1 cellular context compared by ENCODE assay signal in genomic region chr6:129730477-129731165, GRCh38.
TF ChIP-seq lines count a peak whose summit lies in the region.

No MANE protein-coding gene starts in this region.

TF ChIP-seq in K562, 482 proteins besides CTCF, POLR2A, EP300 and RAD21 (continued from another document and continues in another):
- TF ChIP-seq, protein P1, sequence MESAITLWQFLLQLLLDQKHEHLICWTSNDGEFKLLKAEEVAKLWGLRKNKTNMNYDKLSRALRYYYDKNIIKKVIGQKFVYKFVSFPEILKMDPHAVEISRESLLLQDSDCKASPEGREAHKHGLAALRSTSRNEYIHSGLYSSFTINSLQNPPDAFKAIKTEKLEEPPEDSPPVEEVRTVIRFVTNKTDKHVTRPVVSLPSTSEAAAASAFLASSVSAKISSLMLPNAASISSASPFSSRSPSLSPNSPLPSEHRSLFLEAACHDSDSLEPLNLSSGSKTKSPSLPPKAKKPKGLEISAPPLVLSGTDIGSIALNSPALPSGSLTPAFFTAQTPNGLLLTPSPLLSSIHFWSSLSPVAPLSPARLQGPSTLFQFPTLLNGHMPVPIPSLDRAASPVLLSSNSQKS (CRISPR knock-in tag; IDR thresholded peaks at IDR 0.05) = no peak
- no peak for TF ChIP-seq NR2C2 (CRISPR knock-in tag; IDR thresholded peaks at IDR 0.05)
- no peak for TF ChIP-seq NR2C2 (tag; IDR thresholded peaks at IDR 0.05)
- no peak for TF ChIP-seq JUND (IDR thresholded peaks at IDR 0.05; ENCODE audit: borderline replicate concordance, low read depth, low read length)
- TF ChIP-seq JUND (tag; IDR thresholded peaks at IDR 0.05; ENCODE audit: borderline replicate concordance, low read depth, low read length) = peak; percentile 9; the same call in 1 of the 3 replicates
- no peak for TF ChIP-seq POLR2B (IDR thresholded peaks at IDR 0.05; ENCODE audit: low read depth, partially characterized antibody)
- TF ChIP-seq CCAR2 (IDR thresholded peaks at IDR 0.05; ENCODE audit: low read depth, low read length) = no peak
- peak; percentile 27; the same call in 1 of the 2 replicates for TF ChIP-seq POLR2H (tag; IDR thresholded peaks at IDR 0.05; ENCODE audit: low read depth)
- TF ChIP-seq, protein P2, sequence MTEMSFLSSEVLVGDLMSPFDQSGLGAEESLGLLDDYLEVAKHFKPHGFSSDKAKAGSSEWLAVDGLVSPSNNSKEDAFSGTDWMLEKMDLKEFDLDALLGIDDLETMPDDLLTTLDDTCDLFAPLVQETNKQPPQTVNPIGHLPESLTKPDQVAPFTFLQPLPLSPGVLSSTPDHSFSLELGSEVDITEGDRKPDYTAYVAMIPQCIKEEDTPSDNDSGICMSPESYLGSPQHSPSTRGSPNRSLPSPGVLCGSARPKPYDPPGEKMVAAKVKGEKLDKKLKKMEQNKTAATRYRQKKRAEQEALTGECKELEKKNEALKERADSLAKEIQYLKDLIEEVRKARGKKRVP (CRISPR knock-in tag; IDR thresholded peaks at IDR 0.05) = no peak; the same call in 1 of the 2 replicates
- TF ChIP-seq U2AF1 (optimal IDR thresholded peaks at IDR 0.05; ENCODE audit: low read depth, low read length) = no peak
- TF ChIP-seq MCM7 (IDR thresholded peaks at IDR 0.05) = no peak
- TF ChIP-seq ZNF57 (CRISPR knock-in tag; IDR thresholded peaks at IDR 0.05) = no peak
- TF ChIP-seq SNIP1 (IDR thresholded peaks at IDR 0.05; ENCODE audit: low read depth) = no peak
- TF ChIP-seq RBM15 (IDR thresholded peaks at IDR 0.05; ENCODE audit: insufficient read depth, low read length) = no peak
- no peak for TF ChIP-seq DDX20 (tag; IDR thresholded peaks at IDR 0.05; ENCODE audit: low read depth)
- TF ChIP-seq BACH1 (tag; IDR thresholded peaks at IDR 0.05) = no peak
- no peak for TF ChIP-seq PTRF (tag; IDR thresholded peaks at IDR 0.05)
- TF ChIP-seq CHAMP1 (IDR thresholded peaks at IDR 0.05) = 0 out of 2 replicates have a peak, but pooled peaks have one; percentile 40
- TF ChIP-seq ZNF253 (CRISPR knock-in tag; conservative IDR thresholded peaks at IDR 0.05) = no peak
- no peak for TF ChIP-seq CHD4 (IDR thresholded peaks at IDR 0.05; ENCODE audit: insufficient read depth, insufficient replicate concordance, low read depth, low read length, poor library complexity, severe bottlenecking)
- TF ChIP-seq SIN3A (IDR thresholded peaks at IDR 0.05; ENCODE audit: borderline replicate concordance in 2 of 2, control insufficient read depth in 1 of 2, low read depth in 2 of 2, low read length in 2 of 2) = no peak
- no peak for TF ChIP-seq CREB3 (tag; conservative IDR thresholded peaks at IDR 0.05; ENCODE audit: low read depth)
- TF ChIP-seq XRCC4 (IDR thresholded peaks at IDR 0.05; ENCODE audit: extremely low read depth, insufficient read depth, insufficient read length) = no peak
- TF ChIP-seq, protein P3, sequence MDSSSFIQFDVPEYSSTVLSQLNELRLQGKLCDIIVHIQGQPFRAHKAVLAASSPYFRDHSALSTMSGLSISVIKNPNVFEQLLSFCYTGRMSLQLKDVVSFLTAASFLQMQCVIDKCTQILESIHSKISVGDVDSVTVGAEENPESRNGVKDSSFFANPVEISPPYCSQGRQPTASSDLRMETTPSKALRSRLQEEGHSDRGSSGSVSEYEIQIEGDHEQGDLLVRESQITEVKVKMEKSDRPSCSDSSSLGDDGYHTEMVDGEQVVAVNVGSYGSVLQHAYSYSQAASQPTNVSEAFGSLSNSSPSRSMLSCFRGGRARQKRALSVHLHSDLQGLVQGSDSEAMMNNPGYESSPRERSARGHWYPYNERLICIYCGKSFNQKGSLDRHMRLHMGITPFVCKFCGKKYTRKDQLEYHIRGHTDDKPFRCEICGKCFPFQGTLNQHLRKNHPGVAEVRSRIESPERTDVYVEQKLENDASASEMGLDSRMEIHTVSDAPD (CRISPR knock-in tag; IDR thresholded peaks at IDR 0.05) = no peak
- TF ChIP-seq SIX5 (IDR thresholded peaks at IDR 0.05; ENCODE audit: borderline replicate concordance in 1 of 2, insufficient read depth in 1 of 2, low read depth in 1 of 2, low read length in 2 of 2) = no peak
- TF ChIP-seq TEAD4 (IDR thresholded peaks at IDR 0.05; ENCODE audit: low read length) = 0 out of 2 replicates have a peak, but pooled peaks have one; percentile 12
- no peak for TF ChIP-seq TEAD4 (CRISPR knock-in tag; IDR thresholded peaks at IDR 0.05; ENCODE audit: borderline replicate concordance)
- TF ChIP-seq PTTG1 (tag; IDR thresholded peaks at IDR 0.05; ENCODE audit: low read depth) = peak; percentile 21; the same call in 1 of the 2 replicates
- no peak for TF ChIP-seq TAL1 (IDR thresholded peaks at IDR 0.05)
- TF ChIP-seq TAF1 (IDR thresholded peaks at IDR 0.05; ENCODE audit: control insufficient read depth, extremely low read depth, insufficient read depth, low read length, severe bottlenecking) = no peak
- TF ChIP-seq HLTF (IDR thresholded peaks at IDR 0.05) = no peak
- TF ChIP-seq SMAD2 (IDR thresholded peaks at IDR 0.05; ENCODE audit: low read depth, low read length) = no peak
- no peak for TF ChIP-seq EGR1 (conservative IDR thresholded peaks at IDR 0.05)
- TF ChIP-seq, protein P4, sequence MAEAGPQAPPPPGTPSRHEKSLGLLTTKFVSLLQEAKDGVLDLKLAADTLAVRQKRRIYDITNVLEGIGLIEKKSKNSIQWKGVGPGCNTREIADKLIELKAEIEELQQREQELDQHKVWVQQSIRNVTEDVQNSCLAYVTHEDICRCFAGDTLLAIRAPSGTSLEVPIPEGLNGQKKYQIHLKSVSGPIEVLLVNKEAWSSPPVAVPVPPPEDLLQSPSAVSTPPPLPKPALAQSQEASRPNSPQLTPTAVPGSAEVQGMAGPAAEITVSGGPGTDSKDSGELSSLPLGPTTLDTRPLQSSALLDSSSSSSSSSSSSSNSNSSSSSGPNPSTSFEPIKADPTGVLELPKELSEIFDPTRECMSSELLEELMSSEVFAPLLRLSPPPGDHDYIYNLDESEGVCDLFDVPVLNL (CRISPR knock-in tag; IDR thresholded peaks at IDR 0.05; ENCODE audit: low read depth) = no peak
- TF ChIP-seq MAZ (CRISPR knock-in tag; conservative IDR thresholded peaks at IDR 0.05 in 1 of 2, IDR thresholded peaks at IDR 0.05 in 1 of 2) = 0 out of 4 replicates have a peak, but pooled peaks of 1 of the 2 experiments have one; percentile 20
- TF ChIP-seq MTF1 (CRISPR knock-in tag; IDR thresholded peaks at IDR 0.05; ENCODE audit: borderline replicate concordance) = no peak
- peak; percentile 29; the same call in 1 of the 2 replicates for TF ChIP-seq L3MBTL2 (IDR thresholded peaks at IDR 0.05)
- no peak for TF ChIP-seq HOMEZ (CRISPR knock-in tag; IDR thresholded peaks at IDR 0.05)
- TF ChIP-seq ZNF3 (CRISPR knock-in tag; IDR thresholded peaks at IDR 0.05) = no peak
- no peak for TF ChIP-seq FOXJ2 (tag; IDR thresholded peaks at IDR 0.05)
- TF ChIP-seq, protein P5, sequence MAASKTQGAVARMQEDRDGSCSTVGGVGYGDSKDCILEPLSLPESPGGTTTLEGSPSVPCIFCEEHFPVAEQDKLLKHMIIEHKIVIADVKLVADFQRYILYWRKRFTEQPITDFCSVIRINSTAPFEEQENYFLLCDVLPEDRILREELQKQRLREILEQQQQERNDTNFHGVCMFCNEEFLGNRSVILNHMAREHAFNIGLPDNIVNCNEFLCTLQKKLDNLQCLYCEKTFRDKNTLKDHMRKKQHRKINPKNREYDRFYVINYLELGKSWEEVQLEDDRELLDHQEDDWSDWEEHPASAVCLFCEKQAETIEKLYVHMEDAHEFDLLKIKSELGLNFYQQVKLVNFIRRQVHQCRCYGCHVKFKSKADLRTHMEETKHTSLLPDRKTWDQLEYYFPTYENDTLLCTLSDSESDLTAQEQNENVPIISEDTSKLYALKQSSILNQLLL (CRISPR knock-in tag; IDR thresholded peaks at IDR 0.05; ENCODE audit: borderline replicate concordance) = no peak
- TF ChIP-seq ZNF324 (CRISPR knock-in tag; IDR thresholded peaks at IDR 0.05) = no peak
- TF ChIP-seq ASH1L (IDR thresholded peaks at IDR 0.05; ENCODE audit: borderline replicate concordance, low read depth, partially characterized antibody) = no peak
- TF ChIP-seq ZNF41 (CRISPR knock-in tag; conservative IDR thresholded peaks at IDR 0.05) = no peak
- TF ChIP-seq, protein P6, sequence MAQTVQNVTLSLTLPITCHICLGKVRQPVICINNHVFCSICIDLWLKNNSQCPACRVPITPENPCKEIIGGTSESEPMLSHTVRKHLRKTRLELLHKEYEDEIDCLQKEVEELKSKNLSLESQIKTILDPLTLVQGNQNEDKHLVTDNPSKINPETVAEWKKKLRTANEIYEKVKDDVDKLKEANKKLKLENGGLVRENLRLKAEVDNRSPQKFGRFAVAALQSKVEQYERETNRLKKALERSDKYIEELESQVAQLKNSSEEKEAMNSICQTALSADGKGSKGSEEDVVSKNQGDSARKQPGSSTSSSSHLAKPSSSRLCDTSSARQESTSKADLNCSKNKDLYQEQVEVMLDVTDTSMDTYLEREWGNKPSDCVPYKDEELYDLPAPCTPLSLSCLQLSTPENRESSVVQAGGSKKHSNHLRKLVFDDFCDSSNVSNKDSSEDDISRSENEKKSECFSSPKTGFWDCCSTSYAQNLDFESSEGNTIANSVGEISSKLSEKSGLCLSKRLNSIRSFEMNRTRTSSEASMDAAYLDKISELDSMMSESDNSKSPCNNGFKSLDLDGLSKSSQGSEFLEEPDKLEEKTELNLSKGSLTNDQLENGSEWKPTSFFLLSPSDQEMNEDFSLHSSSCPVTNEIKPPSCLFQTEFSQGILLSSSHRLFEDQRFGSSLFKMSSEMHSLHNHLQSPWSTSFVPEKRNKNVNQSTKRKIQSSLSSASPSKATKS (CRISPR knock-in tag; IDR thresholded peaks at IDR 0.05) = no peak
- no peak for TF ChIP-seq RNF2 (IDR thresholded peaks at IDR 0.05)
- TF ChIP-seq HMG20A (CRISPR knock-in tag; conservative IDR thresholded peaks at IDR 0.05) = no peak
- TF ChIP-seq ZNF449 (CRISPR knock-in tag; IDR thresholded peaks at IDR 0.05) = no peak
- TF ChIP-seq, protein P7, sequence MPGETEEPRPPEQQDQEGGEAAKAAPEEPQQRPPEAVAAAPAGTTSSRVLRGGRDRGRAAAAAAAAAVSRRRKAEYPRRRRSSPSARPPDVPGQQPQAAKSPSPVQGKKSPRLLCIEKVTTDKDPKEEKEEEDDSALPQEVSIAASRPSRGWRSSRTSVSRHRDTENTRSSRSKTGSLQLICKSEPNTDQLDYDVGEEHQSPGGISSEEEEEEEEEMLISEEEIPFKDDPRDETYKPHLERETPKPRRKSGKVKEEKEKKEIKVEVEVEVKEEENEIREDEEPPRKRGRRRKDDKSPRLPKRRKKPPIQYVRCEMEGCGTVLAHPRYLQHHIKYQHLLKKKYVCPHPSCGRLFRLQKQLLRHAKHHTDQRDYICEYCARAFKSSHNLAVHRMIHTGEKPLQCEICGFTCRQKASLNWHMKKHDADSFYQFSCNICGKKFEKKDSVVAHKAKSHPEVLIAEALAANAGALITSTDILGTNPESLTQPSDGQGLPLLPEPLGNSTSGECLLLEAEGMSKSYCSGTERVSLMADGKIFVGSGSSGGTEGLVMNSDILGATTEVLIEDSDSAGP (CRISPR knock-in tag; IDR thresholded peaks at IDR 0.05) = no peak
- TF ChIP-seq ETV1 (tag; conservative IDR thresholded peaks at IDR 0.05; ENCODE audit: low read depth) = peak; percentile 35; the same call in 1 of the 2 replicates
- TF ChIP-seq ZBTB7A (IDR thresholded peaks at IDR 0.05; ENCODE audit: borderline replicate concordance, control insufficient read depth, low read depth, low read length) = no peak
- no peak for TF ChIP-seq ZNF695 (CRISPR knock-in tag; IDR thresholded peaks at IDR 0.05)
- TF ChIP-seq ZEB2 (IDR thresholded peaks at IDR 0.05) = 0 out of 2 replicates have a peak, but pooled peaks have one; percentile 48
- TF ChIP-seq BCOR (IDR thresholded peaks at IDR 0.05) = no peak
- peak; percentile 32 for TF ChIP-seq MAFG (tag; conservative IDR thresholded peaks at IDR 0.05)
- TF ChIP-seq SAFB (IDR thresholded peaks at IDR 0.05; ENCODE audit: borderline replicate concordance, low read depth, low read length) = no peak
